In the genomic region with DNA sequence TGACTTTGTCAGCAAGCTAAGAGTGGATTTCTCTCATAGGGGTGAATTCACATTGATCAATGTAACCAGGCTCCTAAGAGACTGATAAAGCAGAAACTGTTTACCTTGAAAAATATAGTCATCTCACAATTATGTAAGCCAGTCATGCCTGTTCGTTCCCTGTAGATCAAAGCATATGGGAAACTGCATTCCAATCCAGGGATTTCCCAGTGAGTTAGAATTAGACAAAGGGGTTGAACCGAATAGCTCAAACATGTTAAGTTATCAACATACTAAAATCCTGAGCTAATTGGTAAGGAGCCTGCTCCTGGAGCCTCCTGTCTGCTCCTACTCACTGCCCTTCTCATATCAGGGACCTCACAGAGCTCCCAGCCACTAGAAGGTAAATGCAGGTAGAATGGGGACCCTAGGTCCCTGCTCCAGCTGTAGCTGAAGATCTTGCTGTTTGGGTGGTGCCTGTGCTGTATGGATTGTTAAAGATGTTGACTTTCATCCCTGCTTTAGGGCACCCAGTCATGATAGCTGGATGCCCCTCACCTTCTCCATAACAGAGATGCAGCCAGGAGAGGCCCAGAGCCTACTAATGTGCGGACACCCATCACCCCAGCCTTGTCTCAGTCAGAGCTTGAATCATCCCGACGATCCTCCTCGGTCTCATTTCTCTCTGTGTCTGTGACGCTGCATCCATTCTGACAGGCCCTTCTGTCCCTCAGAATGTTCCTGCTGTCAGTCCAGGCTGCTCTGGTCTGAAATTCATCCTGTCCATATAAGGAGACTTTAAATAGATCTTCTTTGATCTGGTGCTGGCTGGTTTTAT, we compare ENCODE assay signal across 7 cellular contexts.
DNase-seq lines count a peak whose midpoint lies in the region; ATAC-seq and TF ChIP-seq lines count a peak whose summit lies in the region.

No MANE protein-coding gene starts in this region.

- POLR2A ChIA-PET in GM10248 (lab: Yijun Ruan, JAX): no interaction called here

- no peaks in the 10 kb centered on the region for H3K36me3 ChIP-seq in neural cell (ENCODE audit: insufficient read depth, low read length)
- no peaks in the 10 kb centered on the region for H3K36me3 ChIP-seq in heart right ventricle

- no peaks in the 10 kb centered on the region for H4K20me1 ChIP-seq in neural cell (ENCODE audit: insufficient read depth)

- H3K4me3 ChIP-seq in neural cell (ENCODE audit: low read length) (no peak overlapping the region), heart right ventricle (no peak overlapping the region)

- H3K79me2 ChIP-seq in neural cell (replicated peaks; ENCODE audit: insufficient read depth, low read length): no peaks in the 10 kb centered on the region

- H2AFZ ChIP-seq in neural cell (ENCODE audit: low read depth, low read length): no peak overlapping the region

- TF ChIP-seq EP300 in neural cell (conservative IDR thresholded peaks at IDR 0.05; ENCODE audit: poor library complexity, severe bottlenecking): no peak

- H3K27me3 ChIP-seq in neural cell (ENCODE audit: insufficient read depth, low read depth, low read length): no peaks in the 10 kb centered on the region
- no peaks in the 10 kb centered on the region for H3K27me3 ChIP-seq in heart right ventricle

- H3F3A ChIP-seq in neural cell (ENCODE audit: insufficient read depth, low read length, poor library complexity, severe bottlenecking): no peaks in the 10 kb centered on the region

- no peak overlapping the region for H3K4me2 ChIP-seq in neural cell (ENCODE audit: low read length)

- H3K27ac ChIP-seq in cingulate gyrus (ENCODE audit: low read depth, low read length) (peak overlapping the region; percentile 71), neural cell (ENCODE audit: low read length) (peak overlapping the region; percentile 8), heart right ventricle (peak overlapping the region in 1 of 10 donors; percentile 86)

- H3K9ac ChIP-seq in neural cell (ENCODE audit: low read length): no peak overlapping the region

- peaks cover 0 to 66% (median 36%) of the 10 kb centered on the region in 9 donors for H3K4me1 ChIP-seq in heart right ventricle

- 72 to 75% methylated on average over 7 of the region's 7 CpGs for WGBS in heart right ventricle, 2 donors

- H3K9me2 ChIP-seq in neural cell (ENCODE audit: insufficient read depth, low read length): no peaks in the 10 kb centered on the region

- CTCF ChIA-PET in GM10248 (lab: Yijun Ruan, JAX): interaction anchor here (2.2 kb wide), 1 partner anchor 12 kb away, joined by 5 read pairs; no protein-coding TSS in a partner anchor

- ATAC-seq in heart right ventricle: no peak

- TF ChIP-seq CTCF in neural cell (IDR thresholded peaks at IDR 0.05; ENCODE audit: poor library complexity, severe bottlenecking) (no peak), heart right ventricle (IDR thresholded peaks at IDR 0.05) (no peak), GM10248 (IDR thresholded peaks at IDR 0.05; ENCODE audit: control extremely low read depth, extremely low read depth, low read depth, missing control alignments) (no peak)

- TF ChIP-seq RAD21 in neural cell (conservative IDR thresholded peaks at IDR 0.05): no peak

- H3K9me3 ChIP-seq in neural cell (ENCODE audit: low read length) (no peaks in the 10 kb centered on the region), heart right ventricle (no peaks in the 10 kb centered on the region)

- peak; percentile 32 for DNase-seq in Daoy (ENCODE audit: low read depth)
- DNase-seq in NCI-H460 (ENCODE audit: extremely low read depth, low read depth): peak; percentile 3
- no peak for DNase-seq in SIG-M5 treated with dmso at 0.1 percent for 504 hours (lab: John Stamatoyannopoulos, UW; ENCODE audit: unreplicated experiment)
- DNase-seq in heart right ventricle: no peak
- no peak for DNase-seq in GM10248 (ENCODE audit: extremely low spot score)

- intact Hi-C loops in heart right ventricle (cut with DNase I): no loop called here

TF ChIP-seq in neural cell, 6 proteins besides CTCF, POLR2A, EP300 and RAD21:
- TF ChIP-seq POLR2AphosphoS5 (IDR thresholded peaks at IDR 0.05) (no peak), EZH2 (IDR thresholded peaks at IDR 0.05; ENCODE audit: borderline replicate concordance, insufficient read depth, low read length, poor library complexity, severe bottlenecking) (no peak), SMC3 (conservative IDR thresholded peaks at IDR 0.05; ENCODE audit: poor library complexity) (no peak)
- TF ChIP-seq, protein P1, sequence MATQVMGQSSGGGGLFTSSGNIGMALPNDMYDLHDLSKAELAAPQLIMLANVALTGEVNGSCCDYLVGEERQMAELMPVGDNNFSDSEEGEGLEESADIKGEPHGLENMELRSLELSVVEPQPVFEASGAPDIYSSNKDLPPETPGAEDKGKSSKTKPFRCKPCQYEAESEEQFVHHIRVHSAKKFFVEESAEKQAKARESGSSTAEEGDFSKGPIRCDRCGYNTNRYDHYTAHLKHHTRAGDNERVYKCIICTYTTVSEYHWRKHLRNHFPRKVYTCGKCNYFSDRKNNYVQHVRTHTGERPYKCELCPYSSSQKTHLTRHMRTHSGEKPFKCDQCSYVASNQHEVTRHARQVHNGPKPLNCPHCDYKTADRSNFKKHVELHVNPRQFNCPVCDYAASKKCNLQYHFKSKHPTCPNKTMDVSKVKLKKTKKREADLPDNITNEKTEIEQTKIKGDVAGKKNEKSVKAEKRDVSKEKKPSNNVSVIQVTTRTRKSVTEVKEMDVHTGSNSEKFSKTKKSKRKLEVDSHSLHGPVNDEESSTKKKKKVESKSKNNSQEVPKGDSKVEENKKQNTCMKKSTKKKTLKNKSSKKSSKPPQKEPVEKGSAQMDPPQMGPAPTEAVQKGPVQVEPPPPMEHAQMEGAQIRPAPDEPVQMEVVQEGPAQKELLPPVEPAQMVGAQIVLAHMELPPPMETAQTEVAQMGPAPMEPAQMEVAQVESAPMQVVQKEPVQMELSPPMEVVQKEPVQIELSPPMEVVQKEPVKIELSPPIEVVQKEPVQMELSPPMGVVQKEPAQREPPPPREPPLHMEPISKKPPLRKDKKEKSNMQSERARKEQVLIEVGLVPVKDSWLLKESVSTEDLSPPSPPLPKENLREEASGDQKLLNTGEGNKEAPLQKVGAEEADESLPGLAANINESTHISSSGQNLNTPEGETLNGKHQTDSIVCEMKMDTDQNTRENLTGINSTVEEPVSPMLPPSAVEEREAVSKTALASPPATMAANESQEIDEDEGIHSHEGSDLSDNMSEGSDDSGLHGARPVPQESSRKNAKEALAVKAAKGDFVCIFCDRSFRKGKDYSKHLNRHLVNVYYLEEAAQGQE (IDR thresholded peaks at IDR 0.05; ENCODE audit: borderline replicate concordance): no peak

Comparison
In these comparisons a context has a peak if more than half of its experiments do, and no peak if none do; other contexts are left out.
1. DNase-seq: peak in Daoy (single experiment) and NCI-H460 (single experiment); none in SIG-M5 treated with dmso at 0.1 percent for 504 hours (single experiment), heart right ventricle (0 of 2) and GM10248 (single experiment).